ENCODE assay signal across 13 cellular contexts in genomic region chr1:30416221-30416820, GRCh38.
"Had no signal": no experiment of that assay in that cellular context is flagged by ENCODE, and none has a peak within 500 bp of the region (broad histone marks: within the 10 kb centered on the region; RNA-seq: fewer than 3 reads in every experiment).

No MANE protein-coding gene starts in this region.

- H3K4me3 Mint-ChIP-seq: activated CD4-positive, alpha-beta memory T cell treated with anti-CD3 and anti-CD28 coated beads, Interleukin-2, amount 10 ng/mL, durations not matched to agents 7 days and 5 days; activated naive CD4-positive, alpha-beta T cell treated with anti-CD3 and anti-CD28 coated beads, Interleukin-2, amount 50 U/mL, for 24 hours; nephron; stimulated activated naive CD8-positive, alpha-beta T cell treated with anti-CD3 and anti-CD28 coated beads, Interleukin-15, amount 100 ng/mL, for 72 hours; T-helper 17 cell had no signal

- DNase-seq: activated CD4-positive, alpha-beta memory T cell treated with anti-CD3 and anti-CD28 coated beads, Interleukin-2, amount 10 ng/mL, durations not matched to agents 7 days and 5 days; kidney; mesenchymal stem cell; right lobe of liver; stimulated activated naive CD8-positive, alpha-beta T cell treated with anti-CD3 and anti-CD28 coated beads, Interleukin-15, amount 100 ng/mL, for 72 hours; T-helper 17 cell; WERI-Rb-1 had no signal

- H3K36me3 ChIP-seq: adrenal gland, left lung, right lobe of liver, thoracic aorta, WERI-Rb-1 had no signal

- H3K27ac Mint-ChIP-seq: activated CD4-positive, alpha-beta memory T cell treated with anti-CD3 and anti-CD28 coated beads, Interleukin-2, amount 10 ng/mL, durations not matched to agents 7 days and 5 days; activated naive CD4-positive, alpha-beta T cell treated with anti-CD3 and anti-CD28 coated beads, Interleukin-2, amount 50 U/mL, for 24 hours; nephron; T-helper 17 cell had no signal

- H3K4me1 ChIP-seq: adrenal gland, left lung, right lobe of liver had no signal

- H3K36me3 Mint-ChIP-seq: activated naive CD4-positive, alpha-beta T cell treated with anti-CD3 and anti-CD28 coated beads, Interleukin-2, amount 50 U/mL, for 24 hours had no signal

- ATAC-seq: esophagus mucosa; left lung; right lobe of liver; stimulated activated naive CD8-positive, alpha-beta T cell treated with anti-CD3 and anti-CD28 coated beads, Interleukin-15, amount 100 ng/mL, for 72 hours; T-helper 17 cell had no signal

- H3K9me3 Mint-ChIP-seq: activated CD4-positive, alpha-beta memory T cell treated with anti-CD3 and anti-CD28 coated beads, Interleukin-2, amount 10 ng/mL, durations not matched to agents 7 days and 5 days; activated naive CD4-positive, alpha-beta T cell treated with anti-CD3 and anti-CD28 coated beads, Interleukin-2, amount 50 U/mL, for 24 hours; nephron; stimulated activated naive CD8-positive, alpha-beta T cell treated with anti-CD3 and anti-CD28 coated beads, Interleukin-15, amount 100 ng/mL, for 72 hours had no signal

- H3K27me3 ChIP-seq: adrenal gland, right lobe of liver had no signal

- H3K9me3 ChIP-seq: adrenal gland, left lung, right lobe of liver, thoracic aorta had no signal

- H3K4me1 Mint-ChIP-seq: activated CD4-positive, alpha-beta memory T cell treated with anti-CD3 and anti-CD28 coated beads, Interleukin-2, amount 10 ng/mL, durations not matched to agents 7 days and 5 days; activated naive CD4-positive, alpha-beta T cell treated with anti-CD3 and anti-CD28 coated beads, Interleukin-2, amount 50 U/mL, for 24 hours; nephron; stimulated activated naive CD8-positive, alpha-beta T cell treated with anti-CD3 and anti-CD28 coated beads, Interleukin-15, amount 100 ng/mL, for 72 hours had no signal

- H3K4me3 ChIP-seq: adrenal gland, left lung, right lobe of liver, thoracic aorta had no signal

- H3K27ac ChIP-seq: adrenal gland, left lung, right lobe of liver, thoracic aorta, WERI-Rb-1 had no signal
